Comparison of ENCODE assay signal across 14 cellular contexts in genomic region chr20:34402461-34402860, GRCh38. TPM values are rescaled to one million over a fixed set of nuclear protein-coding genes. Genes with fewer than 3 reads are reported as not detected.
DNase-seq lines count a peak whose midpoint lies in the region; ATAC-seq and TF ChIP-seq lines count a peak whose summit lies in the region.
"Had no signal": no experiment of that assay in that cellular context is flagged by ENCODE, and none has a peak within 500 bp of the region (broad histone marks: within the 10 kb centered on the region; RNA-seq: fewer than 3 reads in every experiment).

No MANE protein-coding gene starts in this region.

- peak overlapping the region; percentile 90 for H3K27ac Mint-ChIP-seq in HFFc6
- H3K27ac Mint-ChIP-seq in mesothelial cell of epicardium: peak overlapping the region; percentile 79
- H3K27ac Mint-ChIP-seq in T-cell: no peak overlapping the region
- peak overlapping the region in 1 of 2 donors; percentile 57 for H3K27ac Mint-ChIP-seq in stimulated activated naive CD8-positive, alpha-beta T cell treated with anti-CD3 and anti-CD28 coated beads, Interleukin-15, amount 100 ng/mL, for 72 hours

- H3K9me3 Mint-ChIP-seq in HFFc6 (no peaks in the 10 kb centered on the region), mesothelial cell of epicardium (no peaks in the 10 kb centered on the region), T-cell (no peaks in the 10 kb centered on the region)
- H3K9me3 Mint-ChIP-seq in stimulated activated naive CD8-positive, alpha-beta T cell treated with anti-CD3 and anti-CD28 coated beads, Interleukin-15, amount 100 ng/mL, for 72 hours: no peaks in the 10 kb centered on the region
- H3K9me3 Mint-ChIP-seq: activated B cell treated with CpG ODN at 0.5 μM for 24 hours had no signal

- H3K4me3 Mint-ChIP-seq in HFFc6 (peak overlapping the region; percentile 25), mesothelial cell of epicardium (no peak overlapping the region), T-cell (no peak overlapping the region)
- H3K4me3 Mint-ChIP-seq in stimulated activated naive CD8-positive, alpha-beta T cell treated with anti-CD3 and anti-CD28 coated beads, Interleukin-15, amount 100 ng/mL, for 72 hours: no peak overlapping the region
- H3K4me3 Mint-ChIP-seq: activated B cell treated with CpG ODN at 0.5 μM for 24 hours had no signal

- H3K27me3 Mint-ChIP-seq in HFFc6 (ENCODE audit: insufficient read depth) (no peaks in the 10 kb centered on the region), mesothelial cell of epicardium (ENCODE audit: low read depth) (no peaks in the 10 kb centered on the region), T-cell (no peaks in the 10 kb centered on the region)
- no peaks in the 10 kb centered on the region for H3K27me3 Mint-ChIP-seq in stimulated activated naive CD8-positive, alpha-beta T cell treated with anti-CD3 and anti-CD28 coated beads, Interleukin-15, amount 100 ng/mL, for 72 hours
- H3K27me3 Mint-ChIP-seq: activated B cell treated with CpG ODN at 0.5 μM for 24 hours had no signal

- peaks cover 9% of the 10 kb centered on the region for H3K36me3 Mint-ChIP-seq in HFFc6 (ENCODE audit: low read depth)
- H3K36me3 Mint-ChIP-seq in mesothelial cell of epicardium: peaks cover 17% of the 10 kb centered on the region
- H3K36me3 Mint-ChIP-seq in T-cell: peaks cover 15% of the 10 kb centered on the region

- no peak for TF ChIP-seq CTCF in AG10803 (conservative IDR thresholded peaks at IDR 0.05; ENCODE audit: low read length)
- TF ChIP-seq CTCF in HFFc6 (IDR thresholded peaks at IDR 0.05): no peak
- TF ChIP-seq CTCF in mesothelial cell of epicardium (IDR thresholded peaks at IDR 0.05; ENCODE audit: unreplicated experiment): no peak

- H3K4me1 Mint-ChIP-seq in HFFc6 (ENCODE audit: low read depth) (peaks cover 45% of the 10 kb centered on the region), mesothelial cell of epicardium (peaks cover 25% of the 10 kb centered on the region), T-cell (peaks cover 55 to 62% (median 60%) of the 10 kb centered on the region in 3 donors)
- H3K4me1 Mint-ChIP-seq in stimulated activated naive CD8-positive, alpha-beta T cell treated with anti-CD3 and anti-CD28 coated beads, Interleukin-15, amount 100 ng/mL, for 72 hours: peaks cover 56% of the 10 kb centered on the region

- POLR2A ChIA-PET in T-cell (lab: Charles Lee): interaction anchor here in 1 of 2 donors (0.6 kb wide), 1 partner anchor 62 kb away, joined by 3 read pairs; no protein-coding TSS in a partner anchor

- CTCF ChIA-PET in T-cell (lab: Charles Lee): no interaction called here

- no peak for ATAC-seq in T-cell (replicated peaks in 1 of 4)
- no peak for ATAC-seq in stimulated activated naive CD8-positive, alpha-beta T cell treated with anti-CD3 and anti-CD28 coated beads, Interleukin-15, amount 100 ng/mL, for 72 hours
- ATAC-seq in GM21367 (IDR thresholded peaks at IDR 0.05; ENCODE audit: unreplicated experiment): no peak

- no peak overlapping the region for H3K4me3 ChIP-seq in AG10803 (ENCODE audit: low read length)
- H3K4me3 ChIP-seq: lung, suprapubic skin had no signal

- DNase-seq in AG10803 (ENCODE audit: low read depth) (peak; percentile 73), HFFc6 (peak; percentile 23), amniotic epithelial cell (ENCODE audit: low read depth) (peak; percentile 72), mesothelial cell of epicardium (ENCODE audit: low spot score in 2 of 2, unreplicated experiment in 2 of 2) (no peak), T-cell (no peak), AG08396 (ENCODE audit: low spot score) (no peak)
- no peak for DNase-seq in stimulated activated naive CD8-positive, alpha-beta T cell treated with anti-CD3 and anti-CD28 coated beads, Interleukin-15, amount 100 ng/mL, for 72 hours
- DNase-seq: activated B cell treated with CpG ODN at 0.5 μM for 24 hours; activated effector memory CD4-positive, alpha-beta T cell treated with Interleukin-2 at 50 U/mL for 16 hours; NCI-H2081 treated with DMSO at 0.1 percent for 48 hours; NCI-H748 treated with DMSO at 0.1 percent for 48 hours had no signal

RNA-seq across cellular contexts. Expression of gene ITCH, which starts 39.4 kb away (rescaled TPM):
- 10 to 100 TPM; 55.0 to 63.3 (median 59.1) TPM for total RNA-seq in HFFc6 (2021; fragmentation: NEBNext Ultra II Directional; extraction: Animal tissue kit (Norgen Biotek cat#: 25700))
- 54.3 to 62.2 TPM (median 60.2 TPM) in 3 replicates for total RNA-seq in mesothelial cell of epicardium
- total RNA-seq in T-cell: 10 to 100 TPM; 50.5 to 63.6 (median 53.3) TPM

Comparison
In these comparisons a context has a peak if more than half of its experiments do, and no peak if none do; other contexts are left out.
1. DNase-seq: peak in AG10803 (single experiment), HFFc6 (single experiment) and amniotic epithelial cell (single experiment); none in mesothelial cell of epicardium (0 of 2), T-cell (0 of 34), stimulated activated naive CD8-positive, alpha-beta T cell treated with anti-CD3 and anti-CD28 coated beads, Interleukin-15, amount 100 ng/mL, for 72 hours (0 of 2) and AG08396 (single experiment).
2. H3K27ac Mint-ChIP-seq: peak in HFFc6 (single experiment) and mesothelial cell of epicardium (single experiment); none in T-cell (0 of 2).